1 cellular context compared by ENCODE assay signal in genomic region chr1:43719063-43719462, GRCh38.
TF ChIP-seq lines count a peak whose summit lies in the region.

No MANE protein-coding gene starts in this region.

TF ChIP-seq in IMR-90, 13 proteins besides CTCF, POLR2A, EP300 and RAD21:
- TF ChIP-seq MAFK (IDR thresholded peaks at IDR 0.05; ENCODE audit: low read depth, low read length) (no peak), CEBPB (IDR thresholded peaks at IDR 0.05; ENCODE audit: low read depth, low read length) (no peak), FOS (IDR thresholded peaks at IDR 0.05; ENCODE audit: low read depth, low read length) (no peak), MAZ (IDR thresholded peaks at IDR 0.05; ENCODE audit: borderline replicate concordance, low read depth, low read length) (no peak), RFX5 (IDR thresholded peaks at IDR 0.05; ENCODE audit: low read depth, low read length) (no peak), NFE2L2 (IDR thresholded peaks at IDR 0.05; ENCODE audit: low read depth, low read length) (no peak), RCOR1 (IDR thresholded peaks at IDR 0.05; ENCODE audit: insufficient replicate concordance, low read length) (no peak), USF2 (IDR thresholded peaks at IDR 0.05; ENCODE audit: low read depth, low read length) (no peak), BHLHE40 (IDR thresholded peaks at IDR 0.05; ENCODE audit: low read depth, low read length) (no peak)
